Comparison of ENCODE assay signal across 38 cellular contexts in genomic region chr5:142300677-142301076, GRCh38.
"Had no signal": no experiment of that assay in that cellular context is flagged by ENCODE, and none has a peak within 500 bp of the region (broad histone marks: within the 10 kb centered on the region; RNA-seq: fewer than 3 reads in every experiment).

No MANE protein-coding gene starts in this region.

- H3K9me3 Mint-ChIP-seq: activated CD4-positive, alpha-beta memory T cell treated with anti-CD3 and anti-CD28 coated beads, Interleukin-2, amount 10 ng/mL, durations not matched to agents 7 days and 5 days; activated CD4-positive, alpha-beta T cell treated with anti-CD3 and anti-CD28 coated beads, Interleukin-2, amount 10 ng/mL, durations not matched to agents 7 days and 5 days; activated naive CD4-positive, alpha-beta T cell treated with anti-CD3 and anti-CD28 coated beads for 36 hours; activated naive CD4-positive, alpha-beta T cell treated with anti-CD3 and anti-CD28 coated beads, Interleukin-2, amount 50 U/mL, for 72 hours; activated naive CD8-positive, alpha-beta T cell treated with anti-CD3 and anti-CD28 coated beads for 36 hours; activated T-cell treated with anti-CD3 and anti-CD28 coated beads, Interleukin-2, amount 50 U/mL, for 4 hours; activated T-cell treated with anti-CD3 and anti-CD28 coated beads, Interleukin-2, amount 50 U/mL, for 72 hours; activated T-helper 1 cell treated with anti-CD3 and anti-CD28 coated beads, Interleukin-12 subunit alpha, Interleukin-12 subunit beta, Interleukin-2, Interleukin-4 antibody, amounts not matched to agents 30 ng/mL and 10 ng/mL and 1 ng/mL, durations not matched to agents 14 hours and 24 hours and 36 hours; activated T-helper 17 cell treated with anti-CD3 and anti-CD28 coated beads, Interleukin-2, amount 50 U/mL, for 72 hours; central memory CD8-positive, alpha-beta T cell; T-helper 1 cell treated with Interleukin-12 subunit alpha and Interleukin-12 subunit beta and Interleukin-4 antibody, amounts not matched to agents 30 μg/mL and 1 μg/mL, for 36 hours; T-helper 2 cell treated with Interferon-gamma antibody and Interleukin-4, amounts not matched to agents 5 μg/mL and 100 μg/mL, for 36 hours had no signal

- H3K27me3 Mint-ChIP-seq: activated CD4-positive, alpha-beta T cell treated with anti-CD3 and anti-CD28 coated beads for 36 hours; activated naive CD8-positive, alpha-beta T cell treated with anti-CD3 and anti-CD28 coated beads for 36 hours; activated T-helper 17 cell treated with anti-CD3 and anti-CD28 coated beads, Interleukin-2, amount 50 U/mL, for 72 hours had no signal

- FAIRE-seq: bronchial epithelial cell, TTC549 had no signal

- ATAC-seq: activated CD4-positive, alpha-beta T cell treated with anti-CD3 and anti-CD28 coated beads for 36 hours; activated CD4-positive, CD25-positive, alpha-beta regulatory T cell treated with anti-CD3 and anti-CD28 coated beads, Interleukin-2, amount 50 U/mL, for 24 hours; activated naive CD4-positive, alpha-beta T cell treated with anti-CD3 and anti-CD28 coated beads, Interleukin-2, amount 50 U/mL, for 72 hours; activated T-cell treated with anti-CD3 and anti-CD28 coated beads, Interleukin-2, amount 50 U/mL, for 4 hours; activated T-cell treated with anti-CD3 and anti-CD28 coated beads, Interleukin-2, amount 50 U/mL, for 72 hours; activated T-helper 17 cell treated with anti-CD3 and anti-CD28 coated beads, Interleukin-2, amount 50 U/mL, for 72 hours had no signal

- H3K4me3 Mint-ChIP-seq: activated CD4-positive, alpha-beta memory T cell treated with anti-CD3 and anti-CD28 coated beads, Interleukin-2, amount 10 ng/mL, durations not matched to agents 7 days and 5 days; activated CD4-positive, alpha-beta T cell treated with anti-CD3 and anti-CD28 coated beads for 36 hours; activated CD4-positive, alpha-beta T cell treated with anti-CD3 and anti-CD28 coated beads, Interleukin-2, amount 10 ng/mL, durations not matched to agents 7 days and 5 days; activated naive CD4-positive, alpha-beta T cell treated with anti-CD3 and anti-CD28 coated beads for 36 hours; activated naive CD8-positive, alpha-beta T cell treated with anti-CD3 and anti-CD28 coated beads for 36 hours; activated T-cell treated with anti-CD3 and anti-CD28 coated beads, Interleukin-2, amount 50 U/mL, for 4 hours; activated T-cell treated with anti-CD3 and anti-CD28 coated beads, Interleukin-2, amount 50 U/mL, for 72 hours; activated T-helper 1 cell treated with anti-CD3 and anti-CD28 coated beads, Interleukin-12 subunit alpha, Interleukin-12 subunit beta, Interleukin-2, Interleukin-4 antibody, amounts not matched to agents 30 ng/mL and 10 ng/mL and 1 ng/mL, durations not matched to agents 14 hours and 24 hours and 36 hours; activated T-helper 17 cell treated with anti-CD3 and anti-CD28 coated beads, Interleukin-2, amount 50 U/mL, for 72 hours; brain; central memory CD8-positive, alpha-beta T cell; T-helper 1 cell treated with Interleukin-12 subunit alpha and Interleukin-12 subunit beta and Interleukin-4 antibody, amounts not matched to agents 30 μg/mL and 1 μg/mL, for 36 hours; T-helper 2 cell treated with Interferon-gamma antibody and Interleukin-4, amounts not matched to agents 5 μg/mL and 100 μg/mL, for 36 hours had no signal

- H3K27me3 ChIP-seq: adrenal gland, cardiac muscle cell had no signal

- H3K4me3 ChIP-seq: adrenal gland, cardiac muscle cell had no signal

- H3K27ac ChIP-seq: adrenal gland, cardiac muscle cell, VCaP had no signal

- H3K36me3 Mint-ChIP-seq: activated naive CD4-positive, alpha-beta T cell treated with anti-CD3 and anti-CD28 coated beads, Interleukin-2, amount 50 U/mL, for 72 hours; activated naive CD8-positive, alpha-beta T cell treated with anti-CD3 and anti-CD28 coated beads for 36 hours; brain had no signal

- DNase-seq: activated CD4-positive, alpha-beta T cell treated with anti-CD3 and anti-CD28 coated beads for 1 hour; activated CD4-positive, alpha-beta T cell treated with anti-CD3 and anti-CD28 coated beads for 36 hours; activated CD4-positive, alpha-beta T cell treated with anti-CD3 and anti-CD28 coated beads for 48 hours; activated CD4-positive, alpha-beta T cell treated with anti-CD3 and anti-CD28 coated beads, Interleukin-2, amount 10 ng/mL, durations not matched to agents 7 days and 5 days; activated CD4-positive, alpha-beta T cell treated with anti-CD3 and anti-CD28 coated beads, Interleukin-2, amount 50 U/mL, for 48 hours; activated CD4-positive, CD25-positive, alpha-beta regulatory T cell; activated CD8-positive, alpha-beta memory T cell treated with anti-CD3 and anti-CD28 coated beads, Interleukin-2, amount 50 U/mL, for 4 hours; activated effector memory CD4-positive, alpha-beta T cell treated with anti-CD3 and anti-CD28 coated beads, Interleukin-2, amount 50 U/mL, for 16 hours; activated gamma-delta T cell treated with Interleukin-2 at 50 U/mL for 16 hours; activated naive CD4-positive, alpha-beta T cell; activated naive CD4-positive, alpha-beta T cell treated with anti-CD3 and anti-CD28 coated beads for 36 hours; activated naive CD4-positive, alpha-beta T cell treated with anti-CD3 and anti-CD28 coated beads, Interleukin-2, amount 50 U/mL, for 16 hours; activated naive CD8-positive, alpha-beta T cell treated with anti-CD3 and anti-CD28 coated beads for 36 hours; activated T-cell treated with anti-CD3 and anti-CD28 coated beads for 4 hours; activated T-cell treated with anti-CD3 and anti-CD28 coated beads, Interleukin-2, amount 50 U/mL, for 1 hour; activated T-cell treated with anti-CD3 and anti-CD28 coated beads, Interleukin-2, amount 50 U/mL, for 4 hours; activated T-cell treated with anti-CD3 and anti-CD28 coated beads, Interleukin-2, amount 50 U/mL, for 72 hours; adrenal gland; amniotic stem cell; aorta; caudate nucleus; cerebellar nuclear complex; T-helper 1 cell; T-helper 2 cell; T-helper 9 cell had no signal

- H3K9me3 ChIP-seq: adrenal gland had no signal

- H3K36me3 ChIP-seq: adrenal gland, cardiac muscle cell had no signal

- H3K27ac Mint-ChIP-seq: activated CD4-positive, alpha-beta memory T cell treated with anti-CD3 and anti-CD28 coated beads, Interleukin-2, amount 10 ng/mL, durations not matched to agents 7 days and 5 days; activated CD4-positive, alpha-beta T cell treated with anti-CD3 and anti-CD28 coated beads for 36 hours; activated CD4-positive, alpha-beta T cell treated with anti-CD3 and anti-CD28 coated beads, Interleukin-2, amount 10 ng/mL, durations not matched to agents 7 days and 5 days; activated naive CD4-positive, alpha-beta T cell treated with anti-CD3 and anti-CD28 coated beads for 36 hours; activated naive CD4-positive, alpha-beta T cell treated with anti-CD3 and anti-CD28 coated beads, Interleukin-2, amount 50 U/mL, for 72 hours; activated naive CD8-positive, alpha-beta T cell treated with anti-CD3 and anti-CD28 coated beads for 36 hours; activated T-cell treated with anti-CD3 and anti-CD28 coated beads, Interleukin-2, amount 50 U/mL, for 72 hours; activated T-helper 1 cell treated with anti-CD3 and anti-CD28 coated beads, Interleukin-12 subunit alpha, Interleukin-12 subunit beta, Interleukin-2, Interleukin-4 antibody, amounts not matched to agents 30 ng/mL and 10 ng/mL and 1 ng/mL, durations not matched to agents 14 hours and 24 hours and 36 hours; activated T-helper 17 cell treated with anti-CD3 and anti-CD28 coated beads, Interleukin-2, amount 50 U/mL, for 72 hours; brain; T-helper 1 cell treated with Interleukin-12 subunit alpha and Interleukin-12 subunit beta and Interleukin-4 antibody, amounts not matched to agents 30 μg/mL and 1 μg/mL, for 36 hours; T-helper 2 cell treated with Interferon-gamma antibody and Interleukin-4, amounts not matched to agents 5 μg/mL and 100 μg/mL, for 36 hours had no signal

- H3K4me1 Mint-ChIP-seq: activated T-helper 17 cell treated with anti-CD3 and anti-CD28 coated beads, Interleukin-2, amount 50 U/mL, for 72 hours had no signal
